ENCODE assay signal across 8 cellular contexts in genomic region chr3:171461087-171461917, GRCh38. TPM values are rescaled to one million over a fixed set of nuclear protein-coding genes. Genes with fewer than 3 reads are reported as not detected.
A peak's percentile ranks its signal among the peaks of the same experiment; 100 is the strongest.
DNase-seq lines count a peak whose midpoint lies in the region; ATAC-seq and TF ChIP-seq lines count a peak whose summit lies in the region.

No MANE protein-coding gene starts in this region.

- peak overlapping the region; percentile 69 to 90 (median 83) for H3K4me3 ChIP-seq in fibroblast of lung (replicated peaks in 1 of 4; ENCODE audit: control extremely low read depth in 1 of 4, insufficient read depth in 1 of 4, low read depth in 3 of 4, low read length in 4 of 4)
- H3K4me3 ChIP-seq in neuron (ENCODE audit: low read length) = peak overlapping the region; percentile 60

- ATAC-seq in HG02678 (IDR thresholded peaks at IDR 0.05; ENCODE audit: unreplicated experiment) = peak; percentile 21

- H3K27me3 Mint-ChIP-seq in activated T-cell treated with anti-CD3 and anti-CD28 coated beads, Interleukin-2, amount 50 U/mL, for 24 hours = no peaks in the 10 kb centered on the region

- peaks cover 42% of the 10 kb centered on the region for H3K4me1 Mint-ChIP-seq in activated T-cell treated with anti-CD3 and anti-CD28 coated beads, Interleukin-2, amount 50 U/mL, for 24 hours (ENCODE audit: low read depth)

- peak overlapping the region; percentile 92 for H3K27ac Mint-ChIP-seq in activated T-cell treated with anti-CD3 and anti-CD28 coated beads, Interleukin-2, amount 50 U/mL, for 24 hours

- H2AFZ ChIP-seq in fibroblast of lung (ENCODE audit: low read length) (peak overlapping the region; percentile 98), neuron (ENCODE audit: low read depth, low read length) (peak overlapping the region; percentile 64)

- H3K9me3 ChIP-seq in fibroblast of lung (ENCODE audit: control insufficient read depth, insufficient read depth, low read depth, low read length) (no peaks in the 10 kb centered on the region), neuron (ENCODE audit: low read length) (no peaks in the 10 kb centered on the region)

- H3K4me1 ChIP-seq in fibroblast of lung (ENCODE audit: control insufficient read depth, extremely low read depth, insufficient read depth, low read length) (peaks cover 8% of the 10 kb centered on the region), neuron (ENCODE audit: insufficient read depth, low read length) (peaks cover 32% of the 10 kb centered on the region)

- no peaks in the 10 kb centered on the region for H3K9me3 Mint-ChIP-seq in activated T-cell treated with anti-CD3 and anti-CD28 coated beads, Interleukin-2, amount 50 U/mL, for 24 hours

- peak; percentile 50 for DNase-seq in SKM-1 treated with dmso at 0.1 percent for 144 hours (lab: John Stamatoyannopoulos, UW; ENCODE audit: unreplicated experiment)
- no peak for DNase-seq in SKM-1 (lab: John Stamatoyannopoulos, UW; ENCODE audit: unreplicated experiment)
- peak; percentile 44 for DNase-seq in NCI-H2029 treated with DMSO at 0.1 percent for 48 hours (lab: John Stamatoyannopoulos, UW)
- DNase-seq in activated T-cell treated with anti-CD3 and anti-CD28 coated beads, Interleukin-2, amount 50 U/mL, for 24 hours = no peak
- DNase-seq in fibroblast of lung (ENCODE audit: low read depth in 2 of 2) = peak; percentile 23 to 64
- no peak for DNase-seq in iPS-NIHi11 (ENCODE audit: low spot score)

- peak overlapping the region; percentile 88 for H3K4me3 Mint-ChIP-seq in activated T-cell treated with anti-CD3 and anti-CD28 coated beads, Interleukin-2, amount 50 U/mL, for 24 hours

- H3K27me3 ChIP-seq in fibroblast of lung (ENCODE audit: control insufficient read depth, insufficient read depth, low read length) (no peaks in the 10 kb centered on the region), neuron (ENCODE audit: insufficient read depth, low read length) (no peaks in the 10 kb centered on the region)

- H3K27ac ChIP-seq in fibroblast of lung (ENCODE audit: insufficient read depth, low read length) = peak overlapping the region; percentile 65

- H3K36me3 ChIP-seq in fibroblast of lung (ENCODE audit: control insufficient read depth, insufficient read depth, low read length) (no peaks in the 10 kb centered on the region), neuron (ENCODE audit: insufficient read depth, low read length) (no peaks in the 10 kb centered on the region)

- peaks cover 36% of the 10 kb centered on the region for H3K79me2 ChIP-seq in fibroblast of lung (ENCODE audit: control insufficient read depth, insufficient read depth, low read length)

- H4K20me1 ChIP-seq in fibroblast of lung (ENCODE audit: control insufficient read depth, extremely low read depth, insufficient read depth, low read length) = no peaks in the 10 kb centered on the region

- H3K9ac ChIP-seq in fibroblast of lung (ENCODE audit: insufficient read depth, low read length) = peak overlapping the region; percentile 60

- TF ChIP-seq CTCF in fibroblast of lung (conservative IDR thresholded peaks at IDR 0.05 in 1 of 2, IDR thresholded peaks at IDR 0.05 in 1 of 2; ENCODE audit: low read depth in 1 of 2, low read length in 2 of 2) = no peak

- peaks cover 24% of the 10 kb centered on the region for H3K36me3 Mint-ChIP-seq in activated T-cell treated with anti-CD3 and anti-CD28 coated beads, Interleukin-2, amount 50 U/mL, for 24 hours (ENCODE audit: low read depth)

- peak overlapping the region; percentile 90 for H3K4me2 ChIP-seq in fibroblast of lung (ENCODE audit: extremely low read depth, insufficient read depth, low read length)

RNA-seq across cellular contexts. Expression of gene TNIK, which starts 1.1 kb away (rescaled TPM):
- total RNA-seq in fibroblast of lung = 30.6 and 39.3 TPM in 2 replicates
- 13.8 and 16.8 TPM in 2 replicates for polyA plus RNA-seq in fibroblast of lung
- polyA plus RNA-seq in fibroblast of lung (2012) = 14.4 and 20.9 TPM in 2 replicates
- polyA minus RNA-seq in fibroblast of lung (ENCODE audit: low replicate concordance) = 18.5 and 25.6 TPM in 2 replicates

Comparison
In these comparisons a context has a peak if more than half of its experiments do, and no peak if none do; other contexts are left out.
1. DNase-seq: peak in SKM-1 treated with dmso at 0.1 percent for 144 hours (single experiment), NCI-H2029 treated with DMSO at 0.1 percent for 48 hours (single experiment) and fibroblast of lung (2 of 2); none in SKM-1 (single experiment), activated T-cell treated with anti-CD3 and anti-CD28 coated beads, Interleukin-2, amount 50 U/mL, for 24 hours (single experiment) and iPS-NIHi11 (single experiment).